8 cellular contexts compared by ENCODE assay signal in genomic region chr1:40979241-40980067, GRCh38. TPM values are rescaled to one million over a fixed set of nuclear protein-coding genes. Genes with fewer than 3 reads are reported as not detected.
A peak's percentile ranks its signal among the peaks of the same experiment; 100 is the strongest.
DNase-seq lines count a peak whose midpoint lies in the region; ATAC-seq and TF ChIP-seq lines count a peak whose summit lies in the region.

TSS of gene CTPS1 (plus strand) at chr1:40979696. CDS start at chr1:40983291, 3,595 bp downstream.

- H3K27ac ChIP-seq in CD8-positive, alpha-beta memory T cell (ENCODE audit: low read depth, low read length): peak within 1 kb of the TSS; percentile 76
- H3K27ac ChIP-seq in dorsolateral prefrontal cortex: peak within 1 kb of the TSS; percentile 60 to 99 (median 95)
- H3K27ac ChIP-seq in right lobe of liver: peak within 1 kb of the TSS; percentile 68 to 83 (median 73)

- POLR2A ChIA-PET in CD8-positive, alpha-beta memory T cell (lab: Charles Lee): interaction anchor here (0.6 to 2.1 kb wide), 6 partner anchors 24 to 1404 kb away, joined by 3 to 17 read pairs (median 4); partner anchors contain the start of genes CITED4 and NFYC
- POLR2A ChIA-PET in activated CD4-positive, alpha-beta memory T cell treated with anti-CD3 and anti-CD28 coated beads for 36 hours (lab: Charles Lee): interaction anchor here (0.6 to 2.4 kb wide), 7 partner anchors 24 to 940 kb away, joined by 3 to 14 read pairs (median 5); partner anchors contain the start of genes CITED4 and NFYC

- ATAC-seq in GM19455 (IDR thresholded peaks at IDR 0.05; ENCODE audit: unreplicated experiment) (peak; percentile 88), right lobe of liver (peak; percentile 85 to 93 (median 90))

- no peaks in the 10 kb centered on the region for H3K9me3 Mint-ChIP-seq in CD8-positive, alpha-beta memory T cell
- H3K9me3 Mint-ChIP-seq in activated CD4-positive, alpha-beta memory T cell treated with anti-CD3 and anti-CD28 coated beads for 36 hours: no peaks in the 10 kb centered on the region

- peaks cover 3 to 17% (median 4%) of the 10 kb centered on the region in 3 donors for H3K36me3 Mint-ChIP-seq in CD8-positive, alpha-beta memory T cell
- peaks cover 30% of the 10 kb centered on the region for H3K36me3 Mint-ChIP-seq in activated CD4-positive, alpha-beta memory T cell treated with anti-CD3 and anti-CD28 coated beads for 36 hours

- H3K4me1 Mint-ChIP-seq in CD8-positive, alpha-beta memory T cell: peaks cover 22 to 36% (median 27%) of the 10 kb centered on the region in 3 donors
- H3K4me1 Mint-ChIP-seq in activated CD4-positive, alpha-beta memory T cell treated with anti-CD3 and anti-CD28 coated beads for 36 hours (ENCODE audit: low read depth): peaks cover 43% of the 10 kb centered on the region

- no peaks in the 10 kb centered on the region for H3K9me3 ChIP-seq in CD8-positive, alpha-beta memory T cell (ENCODE audit: low read length)
- H3K9me3 ChIP-seq in right lobe of liver: no peaks in the 10 kb centered on the region

- H3K4me3 ChIP-seq in CD8-positive, alpha-beta memory T cell (ENCODE audit: low read length): peak within 1 kb of the TSS; percentile 69
- H3K4me3 ChIP-seq in dorsolateral prefrontal cortex (peak within 1 kb of the TSS; percentile 43 to 94 (median 78)), right lobe of liver (peak within 1 kb of the TSS; percentile 76 to 87 (median 81))

- intact Hi-C loops in activated CD4-positive, alpha-beta memory T cell treated with anti-CD3 and anti-CD28 coated beads for 36 hours (cut with micrococcal nuclease): loop anchor here (1.0 to 10.0 kb wide), 4 partner anchors 24 to 385 kb away; partner anchors contain the start of genes FOXO6, NFYC and SCMH1
- intact Hi-C loops in dorsolateral prefrontal cortex (cut with DNase I) (loop anchor here (1.0 to 10.0 kb wide), 2 partner anchors 24 to 125 kb away; no protein-coding TSS in a partner anchor), right lobe of liver (cut with DNase I) (no loop called here)

- peaks cover 27% of the 10 kb centered on the region for H3K4me1 ChIP-seq in CD8-positive, alpha-beta memory T cell (ENCODE audit: insufficient read depth, low read length)
- H3K4me1 ChIP-seq in right lobe of liver: peaks cover 0 to 24% (median 0%) of the 10 kb centered on the region in 4 donors

- TF ChIP-seq CTCF in dorsolateral prefrontal cortex (IDR thresholded peaks at IDR 0.05 in 54 of 56, conservative IDR thresholded peaks at IDR 0.05 in 2 of 56; ENCODE audit: low read depth in 1 of 56, partially characterized antibody in 56 of 56) (peak in 33 of 56 donors; percentile 1 to 51 (median 24)), right lobe of liver (IDR thresholded peaks at IDR 0.05) (no peak)

- TF ChIP-seq POLR2A in right lobe of liver (IDR thresholded peaks at IDR 0.05): peak; percentile 87

- peaks cover 8% of the 10 kb centered on the region for H3K36me3 ChIP-seq in CD8-positive, alpha-beta memory T cell (ENCODE audit: insufficient read depth, low read length)
- no peaks in the 10 kb centered on the region for H3K36me3 ChIP-seq in right lobe of liver

- 0% methylated on average over 1 of the region's 96 CpGs for WGBS in right lobe of liver (ENCODE audit: insufficient coverage, low coverage, low lambda C conversion rate, missing lambda C conversion rate)

- CTCF ChIA-PET in CD8-positive, alpha-beta memory T cell (lab: Charles Lee): interaction anchor here (1.1 to 8.1 kb wide), 4 partner anchors 24 to 288 kb away, joined by 3 to 41 read pairs (median 3); partner anchors contain the start of genes CITED4 and NFYC
- CTCF ChIA-PET in activated CD4-positive, alpha-beta memory T cell treated with anti-CD3 and anti-CD28 coated beads for 36 hours (lab: Charles Lee): interaction anchor here (0.6 to 2.9 kb wide), 5 partner anchors 13 to 31 kb away, joined by 3 to 12 read pairs (median 6); no protein-coding TSS in a partner anchor

- peak within 1 kb of the TSS; percentile 94 to 99 (median 95) for H3K27ac Mint-ChIP-seq in CD8-positive, alpha-beta memory T cell
- peak within 1 kb of the TSS; percentile 89 for H3K27ac Mint-ChIP-seq in activated CD4-positive, alpha-beta memory T cell treated with anti-CD3 and anti-CD28 coated beads for 36 hours

- peak; percentile 92 to 96 (median 94) for DNase-seq in CD8-positive, alpha-beta memory T cell
- DNase-seq in HK-2 (ENCODE audit: unreplicated experiment) (peak; percentile 96), NCI-H82 treated with DMSO at 0.1 percent for 48 hours (lab: John Stamatoyannopoulos, UW; ENCODE audit: unreplicated experiment) (peak; percentile 77), dorsolateral prefrontal cortex (peak; percentile 92 to 98 (median 94)), right lobe of liver (peak; percentile 97)
- peak; percentile 97 for DNase-seq in activated CD4-positive, alpha-beta memory T cell treated with anti-CD3 and anti-CD28 coated beads for 36 hours
- DNase-seq in stimulated activated CD4-positive, alpha-beta T cell treated with anti-CD3 and anti-CD28 coated beads, Interleukin-4, amount 100 ng/mL, for 4 hours: peak; percentile 95 to 98

- no peaks in the 10 kb centered on the region for H3K27me3 Mint-ChIP-seq in CD8-positive, alpha-beta memory T cell
- H3K27me3 Mint-ChIP-seq in activated CD4-positive, alpha-beta memory T cell treated with anti-CD3 and anti-CD28 coated beads for 36 hours: no peaks in the 10 kb centered on the region

- no peaks in the 10 kb centered on the region for H3K27me3 ChIP-seq in CD8-positive, alpha-beta memory T cell (ENCODE audit: insufficient read depth, low read length, poor library complexity, severe bottlenecking)
- H3K27me3 ChIP-seq in dorsolateral prefrontal cortex (no peaks in the 10 kb centered on the region), right lobe of liver (no peaks in the 10 kb centered on the region)

- H3K4me3 Mint-ChIP-seq in CD8-positive, alpha-beta memory T cell: peak within 1 kb of the TSS; percentile 87 to 98 (median 95)
- peak within 1 kb of the TSS; percentile 81 for H3K4me3 Mint-ChIP-seq in activated CD4-positive, alpha-beta memory T cell treated with anti-CD3 and anti-CD28 coated beads for 36 hours

RNA-seq across cellular contexts. Expression of gene CTPS1, which starts in this region (rescaled TPM):
- 100 to 1,000 TPM; 151 to 156 TPM for total RNA-seq in CD8-positive, alpha-beta memory T cell
- 15.5 TPM for polyA plus RNA-seq in CD8-positive, alpha-beta memory T cell
- 10 to 100 TPM; 78.0 to 78.5 TPM for total RNA-seq in activated CD4-positive, alpha-beta memory T cell treated with anti-CD3 and anti-CD28 coated beads for 36 hours
- total RNA-seq in dorsolateral prefrontal cortex: 10 to 100 TPM; 15.1 to 36.8 (median 22.8) TPM
- total RNA-seq in right lobe of liver: 10 to 100 TPM; 13.1 to 48.0 (median 42.2) TPM

Comparison
In these comparisons a context has a peak if more than half of its experiments do, and no peak if none do; other contexts are left out.
1. Peak in every context shown above with its lines: DNase-seq, ATAC-seq, H3K4me3 ChIP-seq and H3K27ac ChIP-seq.
2. CTCF ChIP-seq: peak in dorsolateral prefrontal cortex (33 of 56); none in right lobe of liver (0 of 4).
3. intact Hi-C loops: an anchor here in activated CD4-positive, alpha-beta memory T cell treated with anti-CD3 and anti-CD28 coated beads for 36 hours (1.0 to 10.0 kb wide) and dorsolateral prefrontal cortex (1.0 to 10.0 kb wide); none called in right lobe of liver.